In genomic region chr11:35256296-35256695, GRCh38 we compare ENCODE assay signal across 1 cellular context.
TF ChIP-seq lines count a peak whose summit lies in the region.

No MANE protein-coding gene starts in this region.

TF ChIP-seq in WTC11, 78 proteins besides CTCF, POLR2A, EP300 and RAD21 (continued from another document):
- TF ChIP-seq AFF4 (CRISPR knock-in tag; IDR thresholded peaks at IDR 0.05; ENCODE audit: borderline replicate concordance) (no peak), ZNF512 (CRISPR knock-in tag; IDR thresholded peaks at IDR 0.05; ENCODE audit: borderline replicate concordance) (no peak), HMGXB4 (CRISPR knock-in tag; IDR thresholded peaks at IDR 0.05) (no peak), MLX (CRISPR knock-in tag; IDR thresholded peaks at IDR 0.05) (no peak), MAX (CRISPR knock-in tag; IDR thresholded peaks at IDR 0.05) (no peak), CBFB (CRISPR knock-in tag; IDR thresholded peaks at IDR 0.05; ENCODE audit: low read depth) (no peak), ZNF396 (CRISPR knock-in tag; IDR thresholded peaks at IDR 0.05; ENCODE audit: borderline replicate concordance) (no peak), ZNF263 (CRISPR knock-in tag; IDR thresholded peaks at IDR 0.05; ENCODE audit: low read depth) (no peak)
TF ChIP-seq in WTC11: peak in this region for 0.
